25 cellular contexts compared by ENCODE assay signal in the genomic region with DNA sequence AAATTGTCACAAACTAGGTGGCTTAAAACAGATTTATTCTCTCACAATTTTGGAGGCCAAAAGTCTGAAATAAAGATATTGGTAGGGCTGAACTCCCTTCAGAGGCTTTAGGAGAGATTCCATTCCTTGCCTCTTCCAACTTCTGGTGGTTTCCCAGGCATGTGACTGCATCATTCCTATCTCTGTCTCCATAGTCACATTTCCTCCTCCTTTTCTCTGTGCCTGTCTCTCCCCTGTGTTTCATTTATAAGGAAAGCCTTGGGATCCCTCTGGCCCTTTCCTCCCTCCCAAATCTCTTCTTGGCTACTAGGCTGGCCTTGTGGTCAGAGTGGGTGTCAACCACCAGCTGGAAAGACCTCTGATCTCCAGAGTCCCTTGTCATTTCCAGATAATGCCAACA.
A peak's percentile ranks its signal among the peaks of the same experiment; 100 is the strongest.
DNase-seq lines count a peak whose midpoint lies in the region; TF ChIP-seq lines count a peak whose summit lies in the region.
"Had no signal": no experiment of that assay in that cellular context is flagged by ENCODE, and none has a peak within 500 bp of the region (broad histone marks: within the 10 kb centered on the region; RNA-seq: fewer than 3 reads in every experiment).

No MANE protein-coding gene starts in this region.

- H4K20me1 ChIP-seq in GM23248 (ENCODE audit: insufficient read depth), result no peaks in the 10 kb centered on the region

- no peak overlapping the region for H3K4me2 ChIP-seq in GM23248 (ENCODE audit: unreplicated experiment)

- intact Hi-C loops in esophagus squamous epithelium (cut with DNase I), result no loop called here

- H3K4me1 ChIP-seq in GM23248 (ENCODE audit: insufficient read depth), result no peaks in the 10 kb centered on the region
- no peaks in the 10 kb centered on the region for H3K4me1 ChIP-seq in esophagus squamous epithelium
- H3K4me1 ChIP-seq: HAP-1 had no signal

- DNase-seq in AG08396 (ENCODE audit: low spot score), result peak; percentile 22
- peak; percentile 43 for DNase-seq in GM23248
- DNase-seq in choroid plexus epithelial cell (ENCODE audit: low read depth), result peak; percentile 22
- DNase-seq in myocyte (ENCODE audit: low read depth), result peak; percentile 75
- no peak for DNase-seq in kidney glomerular epithelial cell (lab: John Stamatoyannopoulos, UW)
- no peak for DNase-seq in DMS153 (lab: John Stamatoyannopoulos, UW)
- no peak for DNase-seq in MV-4-11 (lab: John Stamatoyannopoulos, UW)
- no peak for DNase-seq in esophagus squamous epithelium (lab: John Stamatoyannopoulos, UW)
- DNase-seq: 8988T; ACHN; C1 segment of cervical spinal cord; CD4-positive, alpha-beta memory T cell; COR-L47; DND-41; GOT3; HFFc6; NCI-H1105 treated with DMSO at 0.1 percent for 48 hours; NCI-H146; NCI-H2029; NCI-H526 treated with DMSO at 0.1 percent for 48 hours; SHP77 treated with DMSO at 0.1 percent for 48 hours had no signal

- no peaks in the 10 kb centered on the region for H3K27me3 ChIP-seq in GM23248 (replicated peaks; ENCODE audit: insufficient read depth)
- no peaks in the 10 kb centered on the region for H3K27me3 ChIP-seq in esophagus squamous epithelium

- no peak overlapping the region for H3K27ac ChIP-seq in GM23248
- H3K27ac ChIP-seq in esophagus squamous epithelium, result no peak overlapping the region
- H3K27ac ChIP-seq: SK-N-MC had no signal

- no peak overlapping the region for H2AFZ ChIP-seq in GM23248

- TF ChIP-seq POLR2A in esophagus squamous epithelium (IDR thresholded peaks at IDR 0.05), result no peak

- TF ChIP-seq CTCF in choroid plexus epithelial cell (conservative IDR thresholded peaks at IDR 0.05; ENCODE audit: low read depth, low read length) (no peak), esophagus squamous epithelium (IDR thresholded peaks at IDR 0.05) (no peak)

- H3K36me3 ChIP-seq in GM23248 (ENCODE audit: low read depth) (no peaks in the 10 kb centered on the region), esophagus squamous epithelium (no peaks in the 10 kb centered on the region)
- H3K36me3 ChIP-seq: HAP-1 had no signal

- no peaks in the 10 kb centered on the region for H3F3A ChIP-seq in GM23248 (ENCODE audit: insufficient read depth)

- H3K4me3 ChIP-seq in GM23248 (no peak overlapping the region), choroid plexus epithelial cell (ENCODE audit: low read depth, low read length) (no peak overlapping the region), esophagus squamous epithelium (no peak overlapping the region)
- H3K4me3 ChIP-seq: GM12878, HAP-1, K562, SK-N-MC had no signal

- no peaks in the 10 kb centered on the region for H3K9me2 ChIP-seq in GM23248 (ENCODE audit: insufficient read depth)

- H3K9ac ChIP-seq in GM23248, result no peak overlapping the region

- no peaks in the 10 kb centered on the region for H3K79me2 ChIP-seq in GM23248 (ENCODE audit: insufficient read depth)

- in situ Hi-C loops in GM23248 (cut with MboI), result no loop called here

- no peaks in the 10 kb centered on the region for H3K9me3 ChIP-seq in GM23248 (ENCODE audit: low read depth)
- peaks cover 0 to 11% (median 0%) of the 10 kb centered on the region in 3 donors for H3K9me3 ChIP-seq in esophagus squamous epithelium
- H3K9me3 ChIP-seq: HAP-1 had no signal

Comparison
In these comparisons a context has a peak if more than half of its experiments do, and no peak if none do; other contexts are left out.
1. DNase-seq: peak in AG08396 (single experiment), GM23248 (single experiment), choroid plexus epithelial cell (single experiment) and myocyte (single experiment); none in kidney glomerular epithelial cell (single experiment), DMS153 (single experiment), MV-4-11 (single experiment) and esophagus squamous epithelium (single experiment).